In genomic region chr11:66720223-66720898, GRCh38 we compare ENCODE assay signal across 8 cellular contexts. TPM values are rescaled to one million over a fixed set of nuclear protein-coding genes. Genes with fewer than 3 reads are reported as not detected.
DNase-seq lines count a peak whose midpoint lies in the region; ATAC-seq and TF ChIP-seq lines count a peak whose summit lies in the region.

No MANE protein-coding gene starts in this region.

- DNase-seq in COR-L47 (lab: John Stamatoyannopoulos, UW) (peak; percentile 96), MV-4-11 (lab: John Stamatoyannopoulos, UW) (peak; percentile 31), T1000 (lab: John Stamatoyannopoulos, UW) (peak; percentile 17), fibroblast of gingiva (ENCODE audit: low read depth) (peak; percentile 33), renal cortical epithelial cell (ENCODE audit: low read depth) (peak; percentile 85)

- ATAC-seq in GM18505 (IDR thresholded peaks at IDR 0.05; ENCODE audit: unreplicated experiment) (no peak), GM19455 (IDR thresholded peaks at IDR 0.05; ENCODE audit: unreplicated experiment) (no peak), GM21786 (IDR thresholded peaks at IDR 0.05; ENCODE audit: unreplicated experiment) (no peak)

- no peak for TF ChIP-seq POLR2A in GM18505 (IDR thresholded peaks at IDR 0.05; ENCODE audit: borderline replicate concordance, extremely low read depth, insufficient read depth, insufficient read length)

RNA-seq across cellular contexts. Expression of gene SPTBN2, which starts 8.7 kb away (rescaled TPM):
- total RNA-seq in renal cortical epithelial cell: 88.6 and 208 TPM in 2 replicates

RNA-seq across cellular contexts. Expression of gene RBM4B, which starts 42.7 kb away (rescaled TPM):
- total RNA-seq in renal cortical epithelial cell: 16.1 and 26.7 TPM in 2 replicates

Comparison
In these comparisons a context has a peak if more than half of its experiments do, and no peak if none do; other contexts are left out.
1. DNase-seq: peak in every context shown above with its lines; median percentile 96 in COR-L47; 85 in renal cortical epithelial cell; 33 in fibroblast of gingiva; 31 in MV-4-11; 17 in T1000.